1 cellular context compared by ENCODE assay signal in genomic region chr2:20538308-20539132, GRCh38.
TF ChIP-seq lines count a peak whose summit lies in the region.

No MANE protein-coding gene starts in this region.

TF ChIP-seq in HepG2, 621 proteins besides CTCF, POLR2A, EP300 and RAD21 (continued from another document and continues in another):
- peak; percentile 50; the same call in 1 of the 2 replicates for TF ChIP-seq HBP1 (CRISPR knock-in tag; IDR thresholded peaks at IDR 0.05; ENCODE audit: low read depth)
- peak; percentile 82 for TF ChIP-seq YY1 (IDR thresholded peaks at IDR 0.05; ENCODE audit: insufficient read depth, insufficient replicate concordance, low read depth, low read length)
- no peak for TF ChIP-seq ZNF18 (CRISPR knock-in tag; IDR thresholded peaks at IDR 0.05; ENCODE audit: insufficient replicate concordance)
- TF ChIP-seq DMTF1 (CRISPR knock-in tag; IDR thresholded peaks at IDR 0.05): 0 out of 2 replicates have a peak, but pooled peaks have one; percentile 27
- TF ChIP-seq MIER2 (CRISPR knock-in tag; IDR thresholded peaks at IDR 0.05): peak; percentile 14; the same call in 1 of the 2 replicates
- 0 out of 2 replicates have a peak, but pooled peaks have one; percentile 16 for TF ChIP-seq ZBTB25 (CRISPR knock-in tag; IDR thresholded peaks at IDR 0.05)
- TF ChIP-seq MED8 (CRISPR knock-in tag; IDR thresholded peaks at IDR 0.05; ENCODE audit: insufficient replicate concordance): peak; percentile 79
- TF ChIP-seq TCF7L2 (IDR thresholded peaks at IDR 0.05; ENCODE audit: low read depth, low read length): no peak
- no peak for TF ChIP-seq SP140L (CRISPR knock-in tag; IDR thresholded peaks at IDR 0.05; ENCODE audit: borderline replicate concordance)
- no peak for TF ChIP-seq SMARCE1 (IDR thresholded peaks at IDR 0.05; ENCODE audit: borderline replicate concordance)
- TF ChIP-seq SNAPC5 (CRISPR knock-in tag; IDR thresholded peaks at IDR 0.05; ENCODE audit: borderline replicate concordance): peak; percentile 65
- peak; percentile 81 for TF ChIP-seq MYC (CRISPR knock-in tag; IDR thresholded peaks at IDR 0.05; ENCODE audit: borderline replicate concordance)
- peak; percentile 48 for TF ChIP-seq MIXL1 (CRISPR knock-in tag; IDR thresholded peaks at IDR 0.05)
- no peak for TF ChIP-seq ZNF180 (CRISPR knock-in tag; IDR thresholded peaks at IDR 0.05; ENCODE audit: borderline replicate concordance, low read depth)
- TF ChIP-seq HDAC6 (IDR thresholded peaks at IDR 0.05; ENCODE audit: low read depth, low read length): no peak
- 0 out of 2 replicates have a peak, but pooled peaks have one; percentile 70 for TF ChIP-seq ZNF615 (CRISPR knock-in tag; IDR thresholded peaks at IDR 0.05; ENCODE audit: borderline replicate concordance)
- TF ChIP-seq HDAC1 (CRISPR knock-in tag; IDR thresholded peaks at IDR 0.05): no peak; the same call in 1 of the 2 replicates
- TF ChIP-seq ZNF382 (CRISPR knock-in tag; IDR thresholded peaks at IDR 0.05; ENCODE audit: borderline replicate concordance): no peak
- peak; percentile 27 for TF ChIP-seq NFAT5 (CRISPR knock-in tag; IDR thresholded peaks at IDR 0.05)
- TF ChIP-seq ZNF512 (CRISPR knock-in tag; IDR thresholded peaks at IDR 0.05): no peak
- peak; percentile 51; the same call in 1 of the 2 replicates for TF ChIP-seq ARHGAP35 (CRISPR knock-in tag; IDR thresholded peaks at IDR 0.05; ENCODE audit: borderline replicate concordance)
- TF ChIP-seq ZNF296 (CRISPR knock-in tag; conservative IDR thresholded peaks at IDR 0.05): peak; percentile 84
- peak; percentile 62 for TF ChIP-seq ASH2L (IDR thresholded peaks at IDR 0.05; ENCODE audit: insufficient read length, low read depth, low read length)
- TF ChIP-seq ZNF704 (CRISPR knock-in tag; IDR thresholded peaks at IDR 0.05; ENCODE audit: borderline replicate concordance): no peak; the same call in 1 of the 2 replicates
- TF ChIP-seq ATF6 (CRISPR knock-in tag; conservative IDR thresholded peaks at IDR 0.05): no peak
- no peak for TF ChIP-seq MZF1 (CRISPR knock-in tag; IDR thresholded peaks at IDR 0.05; ENCODE audit: borderline replicate concordance)
- no peak for TF ChIP-seq ZNF225 (CRISPR knock-in tag; IDR thresholded peaks at IDR 0.05)
- TF ChIP-seq BRD4 (CRISPR knock-in tag; IDR thresholded peaks at IDR 0.05): peak; percentile 98
- peak; percentile 75; the same call in 1 of the 2 replicates for TF ChIP-seq ZNF468 (CRISPR knock-in tag; IDR thresholded peaks at IDR 0.05)
- peak; percentile 90 for TF ChIP-seq SKIL (CRISPR knock-in tag; IDR thresholded peaks at IDR 0.05; ENCODE audit: borderline replicate concordance)
- no peak; the same call in none of the 2 replicates for TF ChIP-seq TFDP2 (CRISPR knock-in tag; IDR thresholded peaks at IDR 0.05)
- peak; percentile 85; the same call in 1 of the 2 replicates for TF ChIP-seq ZNF430 (CRISPR knock-in tag; IDR thresholded peaks at IDR 0.05)
- no peak for TF ChIP-seq CERS6 (CRISPR knock-in tag; IDR thresholded peaks at IDR 0.05)
- no peak; the same call in 1 of the 2 replicates for TF ChIP-seq ZNF737 (CRISPR knock-in tag; IDR thresholded peaks at IDR 0.05; ENCODE audit: borderline replicate concordance)
